ENCODE assay signal across 8 cellular contexts in genomic region chr12:130715996-130716917, GRCh38.
DNase-seq lines count a peak whose midpoint lies in the region; ATAC-seq and TF ChIP-seq lines count a peak whose summit lies in the region.

Gene RIMBP2 (minus strand): TSS chr12:130716299. CDS start chr12:130479013, 237,286 bp downstream.

- H3K4me3 Mint-ChIP-seq in nephron progenitor cell: peak within 1 kb of the TSS; percentile 92

- peak within 1 kb of the TSS; percentile 60; the same call in 1 of the 2 replicates for H3K4me3 ChIP-seq in GM08714 (ENCODE audit: low read length)

- ATAC-seq in HG03442 (IDR thresholded peaks at IDR 0.05; ENCODE audit: unreplicated experiment) (no peak), HG03439 (IDR thresholded peaks at IDR 0.05; ENCODE audit: unreplicated experiment) (no peak)

- H3K36me3 Mint-ChIP-seq in nephron progenitor cell (ENCODE audit: low read depth): no peaks in the 10 kb centered on the region

- H3K27ac Mint-ChIP-seq in nephron progenitor cell: no peak within 1 kb of the TSS

- DNase-seq in NCI-H2171 treated with DMSO at 0.1 percent for 48 hours (lab: John Stamatoyannopoulos, UW) (peak; percentile 95), ecto neural progenitor cell (ENCODE audit: low spot score) (peak; percentile 83), nephron progenitor cell (peak; percentile 77)
- no peak for DNase-seq in activated CD4-positive, alpha-beta T cell treated with anti-CD3 and anti-CD28 coated beads for 48 hours
- DNase-seq in activated CD4-positive, CD25-positive, alpha-beta regulatory T cell treated with anti-CD3 and anti-CD28 coated beads, Interleukin-2, amount 50 U/mL, for 72 hours: no peak

- no peaks in the 10 kb centered on the region for H3K9me3 Mint-ChIP-seq in nephron progenitor cell

- H3K27me3 Mint-ChIP-seq in nephron progenitor cell (ENCODE audit: low read depth, poor library complexity): peaks cover 45% of the 10 kb centered on the region

- peaks cover 38% of the 10 kb centered on the region for H3K4me1 Mint-ChIP-seq in nephron progenitor cell

- no peak for TF ChIP-seq CTCF in nephron progenitor cell (IDR thresholded peaks at IDR 0.05)

Comparison
In these comparisons a context has a peak if more than half of its experiments do, and no peak if none do; other contexts are left out.
1. DNase-seq: peak in NCI-H2171 treated with DMSO at 0.1 percent for 48 hours (single experiment), ecto neural progenitor cell (single experiment) and nephron progenitor cell (single experiment); none in activated CD4-positive, alpha-beta T cell treated with anti-CD3 and anti-CD28 coated beads for 48 hours (single experiment) and activated CD4-positive, CD25-positive, alpha-beta regulatory T cell treated with anti-CD3 and anti-CD28 coated beads, Interleukin-2, amount 50 U/mL, for 72 hours (single experiment).